In the genomic region with DNA sequence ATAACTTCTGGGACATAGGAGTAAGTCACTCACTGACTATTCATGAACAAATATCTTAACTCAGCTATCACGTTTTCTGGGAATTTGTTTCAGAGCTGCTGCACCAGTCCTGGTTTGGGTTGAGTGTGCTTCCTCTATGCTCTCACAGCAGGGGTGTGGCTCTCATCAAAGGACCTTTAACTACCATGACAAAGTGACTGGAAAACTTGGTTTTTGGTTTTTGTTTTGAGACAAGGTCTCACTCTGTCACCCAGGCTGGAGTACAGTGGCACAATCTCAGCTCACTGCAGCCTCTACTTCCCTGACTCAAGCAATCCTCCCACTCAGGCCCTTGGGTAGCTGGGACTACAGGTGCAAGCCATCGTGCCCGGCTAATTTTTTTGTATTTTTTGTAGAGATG, we compare ENCODE assay signal across 17 cellular contexts. TPM values are rescaled to one million over a fixed set of nuclear protein-coding genes. Genes with fewer than 3 reads are reported as not detected.
"Had no signal": no experiment of that assay in that cellular context is flagged by ENCODE, and none has a peak within 500 bp of the region (broad histone marks: within the 10 kb centered on the region; RNA-seq: fewer than 3 reads in every experiment).

No MANE protein-coding gene starts in this region.

- H3K36me3 ChIP-seq: cardiac muscle cell, esophagus squamous epithelium, SJCRH30, WERI-Rb-1 had no signal

- H3K27ac ChIP-seq: cardiac muscle cell, esophagus squamous epithelium, SJCRH30, WERI-Rb-1 had no signal

- H3K36me3 Mint-ChIP-seq: memory B cell, type B pancreatic cell had no signal

- H3K4me3 Mint-ChIP-seq: activated naive CD4-positive, alpha-beta T cell treated with anti-CD3 and anti-CD28 coated beads, Interleukin-2, amount 50 U/mL, for 24 hours; memory B cell; T-helper 1 cell treated with Interleukin-12 subunit alpha and Interleukin-12 subunit beta and Interleukin-4 antibody, amounts not matched to agents 30 μg/mL and 1 μg/mL, for 36 hours had no signal

- H3K9me3 Mint-ChIP-seq: activated naive CD4-positive, alpha-beta T cell treated with anti-CD3 and anti-CD28 coated beads, Interleukin-2, amount 50 U/mL, for 24 hours; memory B cell; T-helper 1 cell treated with Interleukin-12 subunit alpha and Interleukin-12 subunit beta and Interleukin-4 antibody, amounts not matched to agents 30 μg/mL and 1 μg/mL, for 36 hours; type B pancreatic cell had no signal

- H3K4me1 ChIP-seq: SJCRH30 had no signal

- H3K9me3 ChIP-seq: esophagus squamous epithelium, SJCRH30, testis had no signal

- H3K27ac Mint-ChIP-seq: memory B cell; T-helper 1 cell treated with Interleukin-12 subunit alpha and Interleukin-12 subunit beta and Interleukin-4 antibody, amounts not matched to agents 30 μg/mL and 1 μg/mL, for 36 hours; type B pancreatic cell had no signal

- H3K4me3 ChIP-seq: cardiac muscle cell, esophagus squamous epithelium, SJCRH30, testis had no signal

- DNase-seq: amniotic stem cell; dermis blood vessel endothelial cell; effector memory CD4-positive, alpha-beta T cell; esophagus squamous epithelium; retina; SJCRH30; stimulated activated CD4-positive, alpha-beta T cell treated with anti-CD3 and anti-CD28 coated beads, Interleukin-2, amount 100 ng/mL, for 24 hours; testis; WERI-Rb-1 had no signal

- H3K27me3 ChIP-seq: SJCRH30, testis had no signal

RNA-seq across cellular contexts. Expression of gene ILDR2, which starts 4.1 kb away (rescaled TPM):
- total RNA-seq: endothelial cell of umbilical vein had no signal
- polyA plus RNA-seq: endothelial cell of umbilical vein had no signal

RNA-seq across cellular contexts. Expression of gene MAEL, which starts 17.8 kb away (rescaled TPM):
- total RNA-seq: dermis blood vessel endothelial cell, endothelial cell of umbilical vein, esophagus squamous epithelium, mononuclear cell, SJCRH30 had no signal
- polyA plus RNA-seq: neural cell had no signal
